In the genomic region with DNA sequence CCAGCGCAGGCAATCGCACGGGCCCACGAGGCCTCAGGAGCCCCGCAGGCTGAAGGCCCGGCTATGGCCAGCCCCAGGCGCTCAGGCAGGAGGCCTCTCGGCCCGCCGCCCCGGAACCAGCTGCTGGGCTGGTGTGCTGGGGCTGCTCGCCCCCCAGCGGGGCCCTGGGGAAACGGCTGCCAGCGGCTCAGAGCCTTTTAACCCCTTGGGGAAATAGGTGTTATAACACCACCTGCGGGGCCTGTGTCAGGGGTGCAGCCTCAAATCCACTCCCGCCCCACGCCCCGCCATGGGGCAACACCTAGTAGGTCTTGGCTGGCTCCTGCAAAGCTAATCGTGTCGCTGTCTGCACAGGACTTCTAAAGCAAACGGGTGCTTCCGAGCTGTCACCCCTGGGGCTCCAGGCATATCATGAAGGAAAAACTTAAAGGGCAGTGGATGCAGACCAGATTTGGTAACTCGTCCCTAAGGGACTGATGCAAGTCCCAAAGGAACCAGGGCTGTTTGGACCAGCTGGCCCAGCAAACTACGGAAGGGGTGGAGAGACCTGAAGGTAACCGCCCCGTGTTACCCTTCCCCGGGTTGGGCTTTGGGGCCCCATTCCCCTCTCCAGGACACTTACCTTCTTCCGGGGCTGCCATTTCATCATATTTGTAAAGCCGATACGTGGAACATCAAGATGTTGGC, we compare ENCODE assay signal across 8 cellular contexts.
DNase-seq lines count a peak whose midpoint lies in the region; TF ChIP-seq lines count a peak whose summit lies in the region.

No MANE protein-coding gene starts in this region.

- peaks cover 9% of the 10 kb centered on the region; the same call in 1 of the 2 replicates for H3K4me1 ChIP-seq in BE2C
- peaks cover 67% of the 10 kb centered on the region for H3K4me1 ChIP-seq in left ventricle myocardium inferior
- H3K4me1 ChIP-seq in trophoblast cell (ENCODE audit: control insufficient read depth in 1 of 2, insufficient read depth in 2 of 2, low read length in 2 of 2) = no peaks in the 10 kb centered on the region
- H3K4me1 ChIP-seq in transverse colon = peaks cover 0 to 35% (median 12%) of the 10 kb centered on the region in 4 donors

- H3K9ac ChIP-seq in trophoblast cell (ENCODE audit: low read length) = peak overlapping the region; percentile 54

- DNase-seq in BE2C (peak; percentile 91), HEK293T (ENCODE audit: extremely low spot score) (peak; percentile 87), T-helper 1 cell (peak; percentile 15 to 81 (median 33)), amygdala (lab: John Stamatoyannopoulos, UW) (peak in 54 of 56 donors; percentile 16 to 84 (median 60)), left ventricle myocardium inferior (peak; percentile 81), trophoblast cell (peak; percentile 67 to 75), transverse colon (peak; percentile 78), NCI-H1105 treated with DMSO at 0.1 percent for 48 hours (lab: John Stamatoyannopoulos, UW) (no peak)

- H4K91ac ChIP-seq in trophoblast cell (ENCODE audit: low read depth, low read length) = peak overlapping the region; percentile 4

- H3K4me3 ChIP-seq in BE2C (ENCODE audit: low read depth, low read length) (peak overlapping the region; percentile 85), left ventricle myocardium inferior (peak overlapping the region; percentile 81), trophoblast cell (ENCODE audit: low read depth, low read length) (peak overlapping the region; percentile 67), transverse colon (peak overlapping the region; percentile 31 to 61 (median 40))

- no peak overlapping the region for H2AK5ac ChIP-seq in trophoblast cell (ENCODE audit: low read length)

- no peak overlapping the region for H3K23ac ChIP-seq in trophoblast cell (ENCODE audit: low read length)

- H3K27me3 ChIP-seq in BE2C (no peaks in the 10 kb centered on the region), left ventricle myocardium inferior (ENCODE audit: low read depth) (no peaks in the 10 kb centered on the region), trophoblast cell (ENCODE audit: insufficient read depth, low read length) (no peaks in the 10 kb centered on the region), transverse colon (no peaks in the 10 kb centered on the region)

- TF ChIP-seq POLR2A in transverse colon (IDR thresholded peaks at IDR 0.05) = no peak

- H3K27ac ChIP-seq in left ventricle myocardium inferior (replicated peaks) (peak overlapping the region; percentile 91), trophoblast cell (ENCODE audit: low read depth, low read length) (peak overlapping the region; percentile 24), transverse colon (peak overlapping the region; percentile 81 to 86 (median 84))

- H3K9me3 ChIP-seq in BE2C (no peaks in the 10 kb centered on the region), left ventricle myocardium inferior (replicated peaks) (no peaks in the 10 kb centered on the region), trophoblast cell (ENCODE audit: insufficient read depth, low read depth, low read length) (no peaks in the 10 kb centered on the region), transverse colon (no peaks in the 10 kb centered on the region)

- peak; percentile 86 for TF ChIP-seq CTCF in BE2C (IDR thresholded peaks at IDR 0.05; ENCODE audit: low read depth, low read length)
- peak; percentile 85 for TF ChIP-seq CTCF in left ventricle myocardium inferior (IDR thresholded peaks at IDR 0.05; ENCODE audit: borderline replicate concordance)
- TF ChIP-seq CTCF in transverse colon (IDR thresholded peaks at IDR 0.05) = peak; percentile 54 to 79 (median 70)

- H3K18ac ChIP-seq in trophoblast cell (ENCODE audit: low read length) = peak overlapping the region; percentile 51

- H3K14ac ChIP-seq in trophoblast cell (ENCODE audit: low read length) = peak overlapping the region; percentile 81

- in situ Hi-C loops in transverse colon (cut with MboI; ENCODE audit: low pct_ligation_motif_present in 1 of 4, low pct_unique_long_range_greater_than_20kb in 1 of 4, low sequenced_read_pairs in 3 of 4) = loop anchor here in 1 of 4 donors (25.0 kb wide), 1 partner anchor 380 kb away; no protein-coding TSS in a partner anchor

- no CpG with 5 or more reads among the region's 31 CpGs for WGBS in trophoblast cell (ENCODE audit: extremely low coverage, insufficient coverage, insufficient read length)
- WGBS in transverse colon (ENCODE audit: low coverage in 1 of 2), 2 donors = 4 to 12% methylated on average over 5 to 18 of the region's 31 CpGs

- H3K36me3 ChIP-seq in BE2C (no peaks in the 10 kb centered on the region), left ventricle myocardium inferior (no peaks in the 10 kb centered on the region), trophoblast cell (ENCODE audit: control insufficient read depth in 1 of 2, insufficient read depth in 2 of 2, low read length in 2 of 2) (no peaks in the 10 kb centered on the region), transverse colon (no peaks in the 10 kb centered on the region)

- H3K79me1 ChIP-seq in trophoblast cell (ENCODE audit: low read length) = peaks cover 9% of the 10 kb centered on the region

- H3K79me2 ChIP-seq in trophoblast cell (ENCODE audit: control insufficient read depth, insufficient read depth, low read length, poor library complexity) = no peaks in the 10 kb centered on the region

- TF ChIP-seq EP300 in transverse colon (IDR thresholded peaks at IDR 0.05; ENCODE audit: low read depth) = no peak

- peak overlapping the region; percentile 21 for H3K4ac ChIP-seq in trophoblast cell (ENCODE audit: low read depth, low read length)

- H2BK120ac ChIP-seq in trophoblast cell (ENCODE audit: insufficient read depth, low read length, poor library complexity) = no peak overlapping the region

- peak overlapping the region; percentile 35 for H2BK5ac ChIP-seq in trophoblast cell (ENCODE audit: low read depth, low read length, poor library complexity)

- H4K12ac ChIP-seq in trophoblast cell (ENCODE audit: low read depth, low read length) = peak overlapping the region; percentile 78

- H3K4me2 ChIP-seq in trophoblast cell (ENCODE audit: low read length) = peak overlapping the region; percentile 91

- H2AFZ ChIP-seq in trophoblast cell (ENCODE audit: insufficient read depth, low read length, poor library complexity) = peak overlapping the region; percentile 15

- intact Hi-C loops in left ventricle myocardium inferior (cut with micrococcal nuclease) = loop anchor here (10.0 kb wide), 1 partner anchor 388 kb away; no protein-coding TSS in a partner anchor
- intact Hi-C loops in transverse colon (cut with DNase I; ENCODE audit: low total_unique reads) = loop anchor here (10.0 kb wide), 1 partner anchor 388 kb away; no protein-coding TSS in a partner anchor

- CTCF ChIA-PET in HEK293T (lab: Yijun Ruan, JAX) = no interaction called here

- POLR2A ChIA-PET in HEK293T (lab: Yijun Ruan, JAX) = no interaction called here

- peak overlapping the region; percentile 3 for H2BK12ac ChIP-seq in trophoblast cell (ENCODE audit: low read length)

- H4K8ac ChIP-seq in trophoblast cell (ENCODE audit: low read depth, low read length) = peak overlapping the region; percentile 55

TF ChIP-seq in HEK293T, 16 proteins besides CTCF, POLR2A, EP300 and RAD21:
- TF ChIP-seq LEF1 (IDR thresholded peaks at IDR 0.05; ENCODE audit: borderline replicate concordance) (no peak), SP1 (IDR thresholded peaks at IDR 0.05) (no peak), ZNF384 (IDR thresholded peaks at IDR 0.05) (no peak), ELF4 (IDR thresholded peaks at IDR 0.05) (no peak), L3MBTL2 (conservative IDR thresholded peaks at IDR 0.05) (peak; percentile 58)

Comparison
In these comparisons a context has a peak if more than half of its experiments do, and no peak if none do; other contexts are left out.
1. H3K27ac ChIP-seq: peak in every context shown above with its lines; median percentile 91 in left ventricle myocardium inferior; 84 in transverse colon; 24 in trophoblast cell.